ENCODE assay signal across 19 cellular contexts in genomic region chr18:8627540-8627939, GRCh38.
"Had no signal": no experiment of that assay in that cellular context is flagged by ENCODE, and none has a peak within 500 bp of the region (broad histone marks: within the 10 kb centered on the region; RNA-seq: fewer than 3 reads in every experiment).

No MANE protein-coding gene starts in this region.

- H3K4me3 ChIP-seq: gastroesophageal sphincter, ovary, thoracic aorta had no signal

- H3K27me3 ChIP-seq: brain microvascular endothelial cell, gastroesophageal sphincter, ovary had no signal

- H3K9me3 Mint-ChIP-seq: activated CD4-positive, alpha-beta T cell treated with anti-CD3 and anti-CD28 coated beads, Interleukin-2, amount 10 ng/mL, durations not matched to agents 24 days and 14 days; activated naive CD4-positive, alpha-beta T cell treated with anti-CD3 and anti-CD28 coated beads for 36 hours; activated T-cell treated with anti-CD3 and anti-CD28 coated beads, Interleukin-2, amount 50 U/mL, for 4 hours; stimulated activated naive CD8-positive, alpha-beta T cell treated with anti-CD3 and anti-CD28 coated beads, Interleukin-15, amount 100 ng/mL, for 72 hours; T-cell had no signal

- H3K4me3 Mint-ChIP-seq: activated CD4-positive, alpha-beta T cell treated with anti-CD3 and anti-CD28 coated beads, Interleukin-2, amount 10 ng/mL, durations not matched to agents 24 days and 14 days; activated naive CD4-positive, alpha-beta T cell treated with anti-CD3 and anti-CD28 coated beads for 36 hours; activated T-cell treated with anti-CD3 and anti-CD28 coated beads, Interleukin-2, amount 50 U/mL, for 4 hours; naive thymus-derived CD4-positive, alpha-beta T cell; stimulated activated naive CD8-positive, alpha-beta T cell treated with anti-CD3 and anti-CD28 coated beads, Interleukin-15, amount 100 ng/mL, for 72 hours; T-cell had no signal

- H3K27me3 Mint-ChIP-seq: activated CD4-positive, alpha-beta T cell treated with anti-CD3 and anti-CD28 coated beads, Interleukin-2, amount 10 ng/mL, durations not matched to agents 24 days and 14 days; naive thymus-derived CD4-positive, alpha-beta T cell; stimulated activated naive CD8-positive, alpha-beta T cell treated with anti-CD3 and anti-CD28 coated beads, Interleukin-15, amount 100 ng/mL, for 72 hours; T-cell had no signal

- ATAC-seq: activated T-cell treated with anti-CD3 and anti-CD28 coated beads, Interleukin-2, amount 50 U/mL, for 4 hours; esophagus mucosa; gastroesophageal sphincter; naive thymus-derived CD4-positive, alpha-beta T cell; SK-N-SH treated with all-trans-retinoic acid at 6 μM for 48 hours; stimulated activated naive CD8-positive, alpha-beta T cell treated with anti-CD3 and anti-CD28 coated beads, Interleukin-15, amount 100 ng/mL, for 72 hours; T-cell had no signal

- H3K27ac ChIP-seq: brain microvascular endothelial cell, gastroesophageal sphincter, ovary, thoracic aorta had no signal

- H3K27ac Mint-ChIP-seq: activated CD4-positive, alpha-beta T cell treated with anti-CD3 and anti-CD28 coated beads, Interleukin-2, amount 10 ng/mL, durations not matched to agents 24 days and 14 days; activated naive CD4-positive, alpha-beta T cell treated with anti-CD3 and anti-CD28 coated beads for 36 hours; stimulated activated naive CD8-positive, alpha-beta T cell treated with anti-CD3 and anti-CD28 coated beads, Interleukin-15, amount 100 ng/mL, for 72 hours; T-cell had no signal

- DNase-seq: activated CD4-positive, alpha-beta T cell treated with anti-CD3 and anti-CD28 coated beads, Interleukin-2, amount 10 ng/mL, durations not matched to agents 24 days and 14 days; activated CD4-positive, CD25-positive, alpha-beta regulatory T cell; activated CD8-positive, alpha-beta memory T cell treated with anti-CD3 and anti-CD28 coated beads, Interleukin-2, amount 50 U/mL, for 4 hours; activated naive CD4-positive, alpha-beta T cell treated with anti-CD3 and anti-CD28 coated beads for 36 hours; activated T-cell treated with anti-CD3 and anti-CD28 coated beads, Interleukin-2, amount 50 U/mL, for 4 hours; brain microvascular endothelial cell; cortex of kidney; effector CD8-positive, alpha-beta T cell; mesenchymal stem cell; naive thymus-derived CD4-positive, alpha-beta T cell; ovary; stimulated activated CD4-positive, alpha-beta T cell treated with anti-CD3 and anti-CD28 coated beads, Interleukin-2, amount 100 ng/mL, for 24 hours; stimulated activated naive CD8-positive, alpha-beta T cell treated with anti-CD3 and anti-CD28 coated beads, Interleukin-15, amount 100 ng/mL, for 72 hours; T-cell had no signal

- FAIRE-seq: keratinocyte had no signal

- H3K36me3 ChIP-seq: ovary had no signal

- H3K9me3 ChIP-seq: gastroesophageal sphincter, ovary, thoracic aorta had no signal
